In genomic region chr3:120461416-120461815, GRCh38 we compare ENCODE assay signal across 15 cellular contexts. TPM values are rescaled to one million over a fixed set of nuclear protein-coding genes. Genes with fewer than 3 reads are reported as not detected.
"Had no signal": no experiment of that assay in that cellular context is flagged by ENCODE, and none has a peak within 500 bp of the region (broad histone marks: within the 10 kb centered on the region; RNA-seq: fewer than 3 reads in every experiment).

No MANE protein-coding gene starts in this region.

- H3K36me3 ChIP-seq: breast epithelium, gastroesophageal sphincter, heart right ventricle, lower lobe of right lung, thyroid gland had no signal

- H3K9me3 ChIP-seq: breast epithelium, gastroesophageal sphincter, lower lobe of right lung, thyroid gland had no signal

- DNase-seq: activated CD4-positive, alpha-beta T cell treated with anti-CD3 and anti-CD28 coated beads, Interleukin-2, amount 10 ng/mL, durations not matched to agents 7 days and 5 days; activated CD8-positive, alpha-beta memory T cell treated with anti-CD3 and anti-CD28 coated beads for 24 hours; activated naive CD8-positive, alpha-beta T cell treated with anti-CD3 and anti-CD28 coated beads, Interleukin-2, amount 10 ng/mL, durations not matched to agents 7 days and 5 days; dermis blood vessel endothelial cell; effector memory CD8-positive, alpha-beta T cell; heart right ventricle; left colon; lower lobe of right lung; midbrain; stimulated activated CD4-positive, alpha-beta T cell treated with anti-CD3 and anti-CD28 coated beads, Interleukin-4, amount 100 ng/mL, for 1 hour; stimulated activated naive B cell treated with anti-CD40 and anti-IgM and Interleukin-4, amounts not matched to agents 10 μg/mL and 1 μg/mL and 100 μg/mL, for 72 hours; thyroid gland had no signal

- H3K4me1 ChIP-seq: breast epithelium, lower lobe of right lung, thyroid gland had no signal

- H3K27ac ChIP-seq: breast epithelium, gastroesophageal sphincter, heart right ventricle, lower lobe of right lung, thyroid gland had no signal

- H3K27me3 ChIP-seq: breast epithelium, gastroesophageal sphincter, heart right ventricle, thyroid gland had no signal

- H3K4me3 ChIP-seq: breast epithelium, gastroesophageal sphincter, heart right ventricle, lower lobe of right lung, thyroid gland had no signal

- ATAC-seq: effector memory CD8-positive, alpha-beta T cell; gastroesophageal sphincter; left colon; lower lobe of right lung; stimulated activated naive B cell treated with anti-CD40 and anti-IgM and Interleukin-4, amounts not matched to agents 10 μg/mL and 1 μg/mL and 100 μg/mL, for 72 hours had no signal

RNA-seq across cellular contexts. Expression of gene FSTL1, which starts 10.6 kb away (rescaled TPM):
- total RNA-seq: activated T-helper 1 cell treated with anti-CD3 and anti-CD28 coated beads, Interleukin-12 subunit alpha, Interleukin-12 subunit beta, Interleukin-2, Interleukin-4 antibody, amounts not matched to agents 30 ng/mL and 10 ng/mL and 1 ng/mL, durations not matched to agents 14 hours and 24 hours and 36 hours had no signal
